Comparison of ENCODE assay signal across 9 cellular contexts in genomic region chr19:18364826-18365528, GRCh38. TPM values are rescaled to one million over a fixed set of nuclear protein-coding genes. Genes with fewer than 3 reads are reported as not detected.
DNase-seq lines count a peak whose midpoint lies in the region; ATAC-seq and TF ChIP-seq lines count a peak whose summit lies in the region.
"Had no signal": no experiment of that assay in that cellular context is flagged by ENCODE, and none has a peak within 500 bp of the region (broad histone marks: within the 10 kb centered on the region; RNA-seq: fewer than 3 reads in every experiment).

No MANE protein-coding gene starts in this region.

- TF ChIP-seq POLR2A in adrenal gland (IDR thresholded peaks at IDR 0.05): peak in 1 of 2 donors; percentile 59
- no peak for TF ChIP-seq POLR2A in sigmoid colon (IDR thresholded peaks at IDR 0.05)

- ATAC-seq in HG02885 (IDR thresholded peaks at IDR 0.05; ENCODE audit: poor library complexity, unreplicated experiment): no peak

- H3K36me3 ChIP-seq in adrenal gland (replicated peaks in 1 of 2) (peaks cover 0 to 31% of the 10 kb centered on the region in 2 donors), right atrium auricular region (peaks cover 17% of the 10 kb centered on the region), sigmoid colon (peaks cover 0 to 35% (median 0%) of the 10 kb centered on the region in 4 donors)

- peak overlapping the region; percentile 85 to 97 (median 94) for H3K27ac ChIP-seq in adrenal gland
- H3K27ac ChIP-seq in right atrium auricular region: peak overlapping the region; percentile 65 to 76
- H3K27ac ChIP-seq in sigmoid colon: peak overlapping the region; percentile 47 to 75 (median 67)

- TF ChIP-seq EP300 in sigmoid colon (IDR thresholded peaks at IDR 0.05): peak in 2 of 4 donors; percentile 42 to 59

- H3K27me3 ChIP-seq in adrenal gland: no peaks in the 10 kb centered on the region
- H3K27me3 ChIP-seq in right atrium auricular region: no peaks in the 10 kb centered on the region
- no peaks in the 10 kb centered on the region for H3K27me3 ChIP-seq in sigmoid colon

- WGBS in adrenal gland, 4 donors: 3 to 8% (median 4%) methylated on average over 5 to 15 of the region's 15 CpGs
- 6 to 28% methylated on average over 15 of the region's 15 CpGs for WGBS in sigmoid colon, 2 donors

- H3K4me3 ChIP-seq in adrenal gland: no peak overlapping the region
- H3K4me3 ChIP-seq in right atrium auricular region: peak overlapping the region in 1 of 2 donors; percentile 4
- peak overlapping the region in 1 of 4 donors; percentile 19 for H3K4me3 ChIP-seq in sigmoid colon

- H3K9me3 ChIP-seq in adrenal gland (replicated peaks in 1 of 3) (no peaks in the 10 kb centered on the region), right atrium auricular region (no peaks in the 10 kb centered on the region), sigmoid colon (no peaks in the 10 kb centered on the region)

- peaks cover 21 to 23% of the 10 kb centered on the region in 2 donors for H3K4me1 ChIP-seq in adrenal gland (replicated peaks in 1 of 2)
- H3K4me1 ChIP-seq in right atrium auricular region: peaks cover 0 to 16% of the 10 kb centered on the region in 2 donors
- H3K4me1 ChIP-seq in sigmoid colon: peaks cover 0 to 16% (median 13%) of the 10 kb centered on the region in 4 donors

- DNase-seq in GF-D8 (lab: John Stamatoyannopoulos, UW) (peak; percentile 88), NCI-H2081 treated with DMSO at 0.1 percent for 48 hours (lab: John Stamatoyannopoulos, UW) (peak; percentile 90), adrenal gland (peak; percentile 90 to 96 (median 94)), right atrium auricular region (ENCODE audit: low spot score) (peak; percentile 78), sigmoid colon (peak; percentile 87)
- DNase-seq in activated CD8-positive, alpha-beta memory T cell treated with anti-CD3 and anti-CD28 coated beads, Interleukin-2, amount 50 U/mL, for 48 hours: no peak
- no peak for DNase-seq in central memory CD4-positive, alpha-beta T cell

- intact Hi-C loops in adrenal gland (cut with DNase I) (no loop called here), sigmoid colon (cut with DNase I) (no loop called here)

- TF ChIP-seq CTCF in adrenal gland (IDR thresholded peaks at IDR 0.05): no peak
- TF ChIP-seq CTCF in right atrium auricular region (IDR thresholded peaks at IDR 0.05): no peak
- TF ChIP-seq CTCF in sigmoid colon (IDR thresholded peaks at IDR 0.05): no peak

RNA-seq across cellular contexts. Expression of gene GDF15, which starts 21.0 kb away (rescaled TPM):
- total RNA-seq in adrenal gland: 10 to 100 TPM in 4 of 8 donors, 1 to 10 TPM in 3, under 1 TPM in 1; 0.90 to 29.2 (median 9.0) TPM
- 1 to 10 TPM in 2 of 3 donors, under 1 TPM in 1; 0.33 to 5.3 (median 2.6) TPM for polyA plus RNA-seq in adrenal gland
- 1 to 10 TPM; 1.1 to 2.7 TPM for total RNA-seq in right atrium auricular region
- total RNA-seq in sigmoid colon: 1 to 10 TPM; 1.1 to 7.9 (median 3.9) TPM
- polyA plus RNA-seq in sigmoid colon: 10 to 100 TPM in 2 of 3 donors, 1 to 10 TPM in 1; 7.2 to 79.7 (median 24.5) TPM
- total RNA-seq: activated CD8-positive, alpha-beta memory T cell treated with anti-CD3 and anti-CD28 coated beads for 36 hours had no signal

RNA-seq across cellular contexts. Expression of gene PGPEP1, which starts 24.6 kb away (rescaled TPM):
- total RNA-seq in adrenal gland: 10 to 100 TPM; 31.6 to 89.2 (median 58.6) TPM
- polyA plus RNA-seq in adrenal gland: 10 to 100 TPM; 20.3 to 46.1 (median 21.1) TPM
- total RNA-seq in right atrium auricular region: 10 to 100 TPM; 16.4 to 20.6 TPM
- total RNA-seq in sigmoid colon: 10 to 100 TPM; 15.0 to 26.0 (median 16.6) TPM
- polyA plus RNA-seq in sigmoid colon: 10 to 100 TPM; 14.4 to 36.9 (median 31.7) TPM

RNA-seq across cellular contexts. Expression of gene LRRC25, which starts 32.4 kb away (rescaled TPM):
- total RNA-seq in adrenal gland (10 to 100 TPM in 7 of 8 donors, 1 to 10 TPM in 1; 8.7 to 38.2 (median 22.5) TPM), right atrium auricular region (1 to 10 TPM; 2.6 to 6.8 TPM), sigmoid colon (10 to 100 TPM in 1 of 4 donors, 1 to 10 TPM in 3; 2.2 to 13.3 (median 9.0) TPM)
- polyA plus RNA-seq in adrenal gland (10 to 100 TPM in 1 of 3 donors, 1 to 10 TPM in 2; 5.1 to 18.4 (median 8.5) TPM), sigmoid colon (10 to 100 TPM in 1 of 3 donors, 1 to 10 TPM in 2; 4.2 to 10.9 (median 6.0) TPM)
- total RNA-seq: activated CD8-positive, alpha-beta memory T cell treated with anti-CD3 and anti-CD28 coated beads for 36 hours had no signal

RNA-seq across cellular contexts. Expression of gene LSM4, which starts 42.1 kb away (rescaled TPM):
- total RNA-seq in adrenal gland (100 to 1,000 TPM; 107 to 290 (median 161) TPM), right atrium auricular region (10 to 100 TPM; 68.5 to 97.3 TPM), sigmoid colon (100 to 1,000 TPM in 3 of 4 donors, 10 to 100 TPM in 1; 89.1 to 144 (median 119) TPM)
- polyA plus RNA-seq in adrenal gland (100 to 1,000 TPM; 105 to 195 (median 120) TPM), sigmoid colon (100 to 1,000 TPM; 214 to 285 (median 256) TPM)

RNA-seq across cellular contexts. Expression of gene SSBP4, which starts 54.2 kb away (rescaled TPM):
- total RNA-seq in adrenal gland (100 to 1,000 TPM in 1 of 8 donors, 10 to 100 TPM in 7; 38.9 to 119 (median 73.7) TPM), right atrium auricular region (10 to 100 TPM; 31.7 to 59.5 TPM), sigmoid colon (10 to 100 TPM; 52.4 to 71.4 (median 58.0) TPM)
- polyA plus RNA-seq in adrenal gland (100 to 1,000 TPM in 2 of 3 donors, 1 to 10 TPM in 1; 9.1 to 160 (median 136) TPM), sigmoid colon (10 to 100 TPM; 13.9 to 51.4 (median 32.4) TPM)

Comparison
In these comparisons a context has a peak if more than half of its experiments do, and no peak if none do; other contexts are left out.
1. DNase-seq: peak in GF-D8 (single experiment), NCI-H2081 treated with DMSO at 0.1 percent for 48 hours (single experiment), adrenal gland (7 of 7), right atrium auricular region (single experiment) and sigmoid colon (single experiment); none in activated CD8-positive, alpha-beta memory T cell treated with anti-CD3 and anti-CD28 coated beads, Interleukin-2, amount 50 U/mL, for 48 hours (single experiment) and central memory CD4-positive, alpha-beta T cell (single experiment).
2. Peak in every context shown above with its lines, with median percentiles within 50 percentile points of each other: H3K27ac ChIP-seq.